ENCODE assay signal across 31 cellular contexts in the genomic region with DNA sequence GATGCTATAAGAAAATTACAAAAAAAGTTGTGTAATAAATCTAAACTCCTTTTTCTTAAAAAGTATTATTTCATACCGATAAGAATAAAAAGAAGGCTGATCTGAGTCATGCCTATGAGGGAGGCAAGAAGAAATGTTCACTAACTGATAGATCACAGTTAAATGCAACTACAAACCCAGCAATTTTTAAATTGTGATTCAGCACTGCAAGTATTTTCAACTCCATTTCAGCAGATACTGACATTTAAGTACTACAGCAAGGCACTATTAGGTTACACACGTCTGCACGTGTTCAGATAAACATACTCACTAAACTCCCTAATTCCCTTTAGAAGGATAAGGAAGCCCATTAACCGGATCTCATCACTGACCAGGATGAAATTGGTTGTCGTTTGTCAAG.
DNase-seq lines count a peak whose midpoint lies in the region; ATAC-seq and TF ChIP-seq lines count a peak whose summit lies in the region.
"Had no signal": no experiment of that assay in that cellular context is flagged by ENCODE, and none has a peak within 500 bp of the region (broad histone marks: within the 10 kb centered on the region; RNA-seq: fewer than 3 reads in every experiment).

No MANE protein-coding gene starts in this region.

- no peak overlapping the region for H3K27ac ChIP-seq in AG04450 (ENCODE audit: low read depth, low read length)
- H3K27ac ChIP-seq in mesenchymal stem cell (ENCODE audit: low read length, poor library complexity, severe bottlenecking): no peak overlapping the region
- H3K27ac ChIP-seq in sigmoid colon: no peak overlapping the region
- H3K27ac ChIP-seq: BLaER1 treated with 17β-estradiol and CSF1 and Interleukin-3, amounts not matched to agents 10 nM and 100 nM; cardiac muscle cell; colonic mucosa; heart right ventricle; SJSA1; transverse colon; WERI-Rb-1 had no signal

- H2BK5ac ChIP-seq in mesenchymal stem cell (ENCODE audit: low read depth, low read length, poor library complexity, severe bottlenecking): no peak overlapping the region

- no peak for ATAC-seq in GM21515 (IDR thresholded peaks at IDR 0.05; ENCODE audit: unreplicated experiment)
- ATAC-seq: activated naive CD4-positive, alpha-beta T cell treated with anti-CD3 and anti-CD28 coated beads, Interleukin-2, amount 50 U/mL, for 72 hours; heart right ventricle; natural killer cell treated with Interleukin-12 subunit alpha and Interleukin-12 subunit beta and Interleukin-15 and Interleukin-18, amount 100 ng/mL, for 72 hours; stimulated activated effector memory CD8-positive, alpha-beta T cell treated with anti-CD3 and anti-CD28 coated beads, Interleukin-12 subunit alpha, Interleukin-12 subunit beta, amount 100 ng/mL, for 72 hours had no signal

- no peak overlapping the region for H3K23ac ChIP-seq in mesenchymal stem cell (ENCODE audit: low read length in 2 of 2)

- H3K36me3 ChIP-seq in mesenchymal stem cell (ENCODE audit: control insufficient read depth in 1 of 2, insufficient read depth in 2 of 2, low read depth in 1 of 2, low read length in 2 of 2) (no peaks in the 10 kb centered on the region), sigmoid colon (no peaks in the 10 kb centered on the region)
- H3K36me3 ChIP-seq: BLaER1 treated with 17β-estradiol and CSF1 and Interleukin-3, amounts not matched to agents 10 nM and 100 nM; cardiac muscle cell; colonic mucosa; heart right ventricle; SJSA1; transverse colon; WERI-Rb-1 had no signal

- no peak overlapping the region for H3K9ac ChIP-seq in mesenchymal stem cell (ENCODE audit: low read length)
- H3K9ac ChIP-seq: BLaER1 treated with 17β-estradiol and CSF1 and Interleukin-3, amounts not matched to agents 10 nM and 100 nM had no signal

- no peak overlapping the region for H4K8ac ChIP-seq in mesenchymal stem cell (ENCODE audit: low read length)

- H2BK15ac ChIP-seq in mesenchymal stem cell (ENCODE audit: low read depth, poor library complexity, severe bottlenecking): no peak overlapping the region

- POLR2A ChIA-PET in AG04450 (lab: Yijun Ruan, JAX): no interaction called here

- H3K9me3 ChIP-seq in AG04450 (ENCODE audit: control insufficient read depth, insufficient read depth, low read length): no peaks in the 10 kb centered on the region
- no peaks in the 10 kb centered on the region for H3K9me3 ChIP-seq in mesenchymal stem cell (ENCODE audit: control insufficient read depth, low read length)
- H3K9me3 ChIP-seq in sigmoid colon: no peaks in the 10 kb centered on the region
- H3K9me3 ChIP-seq: BLaER1 treated with 17β-estradiol and CSF1 and Interleukin-3, amounts not matched to agents 10 nM and 100 nM; colonic mucosa; heart right ventricle; transverse colon had no signal

- no peak for TF ChIP-seq POLR2A in sigmoid colon (IDR thresholded peaks at IDR 0.05)

- DNase-seq in AG04450 (ENCODE audit: low read depth, low spot score): peak; percentile 20
- DNase-seq in HCEC 1CT: peak; percentile 49
- peak; percentile 9 for DNase-seq in astrocyte of the spinal cord (ENCODE audit: low read depth, low spot score)
- peak; percentile 31 for DNase-seq in fibroblast of pulmonary artery (ENCODE audit: low read depth)
- DNase-seq in mesenchymal stem cell: no peak
- no peak for DNase-seq in activated CD4-positive, alpha-beta T cell treated with anti-CD3 and anti-CD28 coated beads for 48 hours
- DNase-seq in sigmoid colon: no peak
- DNase-seq: activated CD4-positive, alpha-beta T cell treated with anti-CD3 and anti-CD28 coated beads for 4 hours; activated T-cell treated with anti-CD3 and anti-CD28 coated beads for 4 hours; anterior cingulate cortex; colonic mucosa; DMS53; effector memory CD4-positive, alpha-beta T cell; heart right ventricle; KG1; kidney; NCI-H1417; NCI-H2029 treated with DMSO at 0.1 percent for 48 hours; NCI-H446 treated with DMSO at 0.1 percent for 48 hours; occipital lobe; RPMI8226; T1000; transverse colon; WERI-Rb-1 had no signal

- no peak overlapping the region for H2BK12ac ChIP-seq in mesenchymal stem cell (ENCODE audit: low read length in 2 of 2)

- H3K27me3 ChIP-seq in AG04450 (ENCODE audit: control insufficient read depth, insufficient read depth, low read length) (no peaks in the 10 kb centered on the region), mesenchymal stem cell (ENCODE audit: control insufficient read depth in 1 of 2, insufficient read depth in 1 of 2, low read length in 2 of 2) (no peaks in the 10 kb centered on the region), sigmoid colon (no peaks in the 10 kb centered on the region)
- H3K27me3 ChIP-seq: BLaER1 treated with 17β-estradiol and CSF1 and Interleukin-3, amounts not matched to agents 10 nM and 100 nM; cardiac muscle cell; colonic mucosa; heart right ventricle; SJSA1; transverse colon had no signal

- H2BK120ac ChIP-seq in mesenchymal stem cell (ENCODE audit: low read depth, low read length): no peak overlapping the region

- TF ChIP-seq CTCF in AG04450 (IDR thresholded peaks at IDR 0.05; ENCODE audit: low read depth, low read length): no peak
- TF ChIP-seq CTCF in astrocyte of the spinal cord (IDR thresholded peaks at IDR 0.05; ENCODE audit: low read depth, low read length): no peak
- TF ChIP-seq CTCF in fibroblast of pulmonary artery (IDR thresholded peaks at IDR 0.05; ENCODE audit: low read length, missing control alignments): no peak
- TF ChIP-seq CTCF in sigmoid colon (IDR thresholded peaks at IDR 0.05): no peak

- H4K91ac ChIP-seq in mesenchymal stem cell (ENCODE audit: low read length): no peak overlapping the region

- CTCF ChIA-PET in AG04450 (lab: Charles Lee): interaction anchor here (1.3 kb wide), 1 partner anchor 13 kb away, joined by 3 read pairs; no protein-coding TSS in a partner anchor

- no peak overlapping the region for H2AK5ac ChIP-seq in mesenchymal stem cell (ENCODE audit: low read length, severe bottlenecking)

- H3K14ac ChIP-seq in mesenchymal stem cell (ENCODE audit: low read length in 2 of 2): no peak overlapping the region

- no peak for TF ChIP-seq EP300 in sigmoid colon (IDR thresholded peaks at IDR 0.05)

- WGBS in mesenchymal stem cell: 46% methylated on average over 5 of the region's 5 CpGs
- WGBS in sigmoid colon, 2 donors: 81 to 85% methylated on average over 5 of the region's 5 CpGs

- H2AFZ ChIP-seq in mesenchymal stem cell (ENCODE audit: low read depth, low read length): no peak overlapping the region

- H3K79me1 ChIP-seq in mesenchymal stem cell (replicated peaks; ENCODE audit: low read length, poor library complexity, severe bottlenecking): no peaks in the 10 kb centered on the region

- H3K4me3 ChIP-seq in AG04450 (ENCODE audit: low read depth, low read length): no peak overlapping the region
- no peak overlapping the region for H3K4me3 ChIP-seq in astrocyte of the spinal cord (ENCODE audit: low read depth, low read length)
- H3K4me3 ChIP-seq in fibroblast of pulmonary artery (replicated peaks; ENCODE audit: low read depth, low read length): no peak overlapping the region
- H3K4me3 ChIP-seq in mesenchymal stem cell (ENCODE audit: insufficient read depth in 1 of 2, low read depth in 1 of 2, low read length in 2 of 2): no peak overlapping the region
- H3K4me3 ChIP-seq in sigmoid colon: no peak overlapping the region
- H3K4me3 ChIP-seq: BLaER1 treated with 17β-estradiol and CSF1 and Interleukin-3, amounts not matched to agents 10 nM and 100 nM; cardiac muscle cell; colonic mucosa; heart right ventricle; SJSA1; transverse colon had no signal

- H3K4me1 ChIP-seq in mesenchymal stem cell (ENCODE audit: control insufficient read depth, insufficient read depth, low read depth, low read length) (no peaks in the 10 kb centered on the region), sigmoid colon (no peaks in the 10 kb centered on the region)
- H3K4me1 ChIP-seq: colonic mucosa, heart right ventricle, SJSA1, transverse colon had no signal

- H3K4ac ChIP-seq in mesenchymal stem cell (ENCODE audit: low read depth in 1 of 2, low read length in 2 of 2): no peak overlapping the region

- H3K4me2 ChIP-seq in mesenchymal stem cell (ENCODE audit: low read length, poor library complexity, severe bottlenecking): no peak overlapping the region
- H3K4me2 ChIP-seq: BLaER1 treated with 17β-estradiol and CSF1 and Interleukin-3, amounts not matched to agents 10 nM and 100 nM had no signal

- no peak overlapping the region for H3K18ac ChIP-seq in mesenchymal stem cell (ENCODE audit: low read depth in 1 of 2, low read length in 2 of 2)

- in situ Hi-C loops in astrocyte of the spinal cord (cut with HindIII; ENCODE audit: low sequenced_read_pairs): no loop called here

- intact Hi-C loops in sigmoid colon (cut with DNase I): no loop called here

Comparison
In these comparisons a context has a peak if more than half of its experiments do, and no peak if none do; other contexts are left out.
1. DNase-seq: peak in AG04450 (single experiment), HCEC 1CT (single experiment), astrocyte of the spinal cord (single experiment) and fibroblast of pulmonary artery (single experiment); none in mesenchymal stem cell (single experiment), activated CD4-positive, alpha-beta T cell treated with anti-CD3 and anti-CD28 coated beads for 48 hours (single experiment) and sigmoid colon (single experiment).